Comparison of ENCODE assay signal across 16 cellular contexts in genomic region chr9:35349287-35349990, GRCh38.
"Had no signal": no experiment of that assay in that cellular context is flagged by ENCODE, and none has a peak within 500 bp of the region (broad histone marks: within the 10 kb centered on the region; RNA-seq: fewer than 3 reads in every experiment).

No MANE protein-coding gene starts in this region.

- DNase-seq: activated CD4-positive, alpha-beta T cell treated with anti-CD3 and anti-CD28 coated beads for 36 hours; activated CD8-positive, alpha-beta memory T cell treated with anti-CD3 and anti-CD28 coated beads, Interleukin-2, amount 50 U/mL, for 4 hours; activated CD8-positive, alpha-beta T cell treated with anti-CD3 and anti-CD28 coated beads, Interleukin-2, amount 10 ng/mL, durations not matched to agents 7 days and 5 days; activated effector memory CD4-positive, alpha-beta T cell treated with anti-CD3 and anti-CD28 coated beads, Interleukin-2, amount 50 U/mL, for 16 hours; activated T-cell treated with anti-CD3 and anti-CD28 coated beads, Interleukin-2, amount 50 U/mL, for 48 hours; amniotic stem cell; cortex of kidney; effector CD4-positive, alpha-beta T cell; heart right ventricle; left colon; mammary epithelial cell; ovary; transverse colon had no signal

- H3K4me3 ChIP-seq: gastroesophageal sphincter, heart right ventricle, ovary, transverse colon had no signal

- H3K27ac ChIP-seq: ovary, transverse colon had no signal

- ATAC-seq: activated CD4-positive, alpha-beta T cell treated with anti-CD3 and anti-CD28 coated beads for 36 hours; activated CD8-positive, alpha-beta T cell treated with anti-CD3 and anti-CD28 coated beads, Interleukin-2, amount 10 ng/mL, durations not matched to agents 7 days and 5 days; activated naive CD4-positive, alpha-beta T cell treated with anti-CD3 and anti-CD28 coated beads, Interleukin-2, amount 50 U/mL, for 72 hours; gastroesophageal sphincter; left colon; stimulated activated memory B cell treated with anti-CD40 and anti-IgM and Interleukin-4, amounts not matched to agents 10 μg/mL and 1 μg/mL and 100 μg/mL, for 72 hours had no signal
